Comparison of ENCODE assay signal across 8 cellular contexts in the genomic region with DNA sequence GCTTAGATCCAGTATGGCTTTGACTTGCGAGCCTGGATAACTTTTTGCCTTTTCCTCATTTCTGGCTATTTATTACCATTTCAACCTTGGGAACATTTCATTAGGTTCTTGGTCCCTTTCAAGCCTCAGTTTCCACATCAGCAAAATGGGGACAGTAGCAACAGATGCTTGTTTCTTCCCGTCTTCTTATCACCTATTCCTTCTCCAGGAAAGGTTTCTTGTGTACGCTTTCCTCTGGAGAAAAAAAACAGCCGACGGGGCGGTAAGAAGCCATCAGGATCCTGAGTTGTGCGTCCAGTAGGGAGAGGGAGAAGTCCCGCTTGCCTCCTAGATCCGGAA. TPM values are rescaled to one million over a fixed set of nuclear protein-coding genes. Genes with fewer than 3 reads are reported as not detected.
A peak's percentile ranks its signal among the peaks of the same experiment; 100 is the strongest.
DNase-seq lines count a peak whose midpoint lies in the region; ATAC-seq and TF ChIP-seq lines count a peak whose summit lies in the region.

No MANE protein-coding gene starts in this region.

- TF ChIP-seq CTCF in HFF-Myc (IDR thresholded peaks at IDR 0.05; ENCODE audit: low read depth, low read length, missing control alignments) (no peak), spleen (IDR thresholded peaks at IDR 0.05 in 8 of 11, conservative IDR thresholded peaks at IDR 0.05 in 3 of 11) (no peak)

- H3K4me3 Mint-ChIP-seq in activated CD8-positive, alpha-beta T cell treated with anti-CD3 and anti-CD28 coated beads, Interleukin-2, amount 10 ng/mL, durations not matched to agents 7 days and 5 days = peak overlapping the region; percentile 71

- intact Hi-C loops in spleen (cut with DNase I; ENCODE audit: low total_unique reads) = loop anchor here (10.0 kb wide), 1 partner anchor 319 kb away; the partner anchor contains the start of gene ABCA1

- ATAC-seq in activated CD8-positive, alpha-beta T cell treated with anti-CD3 and anti-CD28 coated beads, Interleukin-2, amount 10 ng/mL, durations not matched to agents 7 days and 5 days = no peak
- ATAC-seq in HG03571 (IDR thresholded peaks at IDR 0.05; ENCODE audit: unreplicated experiment) (no peak), HG03025 (IDR thresholded peaks at IDR 0.05; ENCODE audit: low FRiP score, unreplicated experiment) (no peak), GM21447 (IDR thresholded peaks at IDR 0.05; ENCODE audit: unreplicated experiment) (no peak)

- H3K9me3 ChIP-seq in iPS DF 6.9 (ENCODE audit: control insufficient read depth, insufficient read depth, low read length) = no peaks in the 10 kb centered on the region
- H3K9me3 ChIP-seq in spleen = no peaks in the 10 kb centered on the region

- H3K4me3 ChIP-seq in HFF-Myc (replicated peaks; ENCODE audit: low read depth, low read length) (peak overlapping the region; percentile 61), iPS DF 6.9 (ENCODE audit: low read length) (peak overlapping the region; percentile 66; the same call in 1 of the 2 replicates), spleen (peak overlapping the region; percentile 59 to 94 (median 90))

- H3K4me1 ChIP-seq in iPS DF 6.9 (ENCODE audit: control insufficient read depth, insufficient read depth, low read length) = peaks cover 3% of the 10 kb centered on the region; the same call in 1 of the 2 replicates
- H3K4me1 ChIP-seq in spleen = peaks cover 10 to 55% (median 32%) of the 10 kb centered on the region in 6 donors

- peak overlapping the region; percentile 75 for H3K27ac Mint-ChIP-seq in activated CD8-positive, alpha-beta T cell treated with anti-CD3 and anti-CD28 coated beads, Interleukin-2, amount 10 ng/mL, durations not matched to agents 7 days and 5 days

- no peak for TF ChIP-seq POLR2A in spleen (IDR thresholded peaks at IDR 0.05)

- CTCF ChIA-PET in activated CD8-positive, alpha-beta T cell treated with anti-CD3 and anti-CD28 coated beads, Interleukin-2, amount 10 ng/mL, durations not matched to agents 7 days and 5 days (lab: Charles Lee) = interaction anchor here (0.9 to 2.7 kb wide), 10 partner anchors 11 to 381 kb away, joined by 3 to 12 read pairs (median 4); no protein-coding TSS in a partner anchor

- no peak overlapping the region for H3K27ac ChIP-seq in iPS DF 6.9 (ENCODE audit: low read length)
- peak overlapping the region; percentile 75 to 87 (median 83) for H3K27ac ChIP-seq in spleen

- no peaks in the 10 kb centered on the region for H3K9me3 Mint-ChIP-seq in activated CD8-positive, alpha-beta T cell treated with anti-CD3 and anti-CD28 coated beads, Interleukin-2, amount 10 ng/mL, durations not matched to agents 7 days and 5 days (ENCODE audit: insufficient read depth)

- H3K4me1 Mint-ChIP-seq in activated CD8-positive, alpha-beta T cell treated with anti-CD3 and anti-CD28 coated beads, Interleukin-2, amount 10 ng/mL, durations not matched to agents 7 days and 5 days (ENCODE audit: low read depth) = peaks cover 25% of the 10 kb centered on the region

- H3K27me3 ChIP-seq in iPS DF 6.9 (ENCODE audit: control insufficient read depth, insufficient read depth, low read length) = no peaks in the 10 kb centered on the region
- peaks cover 0 to 5% (median 0%) of the 10 kb centered on the region in 7 donors for H3K27me3 ChIP-seq in spleen (replicated peaks in 1 of 7)

- peaks cover 64% of the 10 kb centered on the region for H3K27me3 Mint-ChIP-seq in activated CD8-positive, alpha-beta T cell treated with anti-CD3 and anti-CD28 coated beads, Interleukin-2, amount 10 ng/mL, durations not matched to agents 7 days and 5 days (ENCODE audit: low read depth)

- DNase-seq in HFF-Myc (ENCODE audit: extremely low read depth, low read depth) (no peak), iPS DF 6.9 (ENCODE audit: low read depth, low spot score) (no peak), spleen (no peak), superior temporal gyrus (ENCODE audit: extremely low spot score) (no peak)
- DNase-seq in activated CD8-positive, alpha-beta T cell treated with anti-CD3 and anti-CD28 coated beads, Interleukin-2, amount 10 ng/mL, durations not matched to agents 7 days and 5 days = no peak

- H3K36me3 ChIP-seq in iPS DF 6.9 (ENCODE audit: control insufficient read depth, insufficient read depth, low read length) (no peaks in the 10 kb centered on the region), spleen (no peaks in the 10 kb centered on the region)

- POLR2A ChIA-PET in activated CD8-positive, alpha-beta T cell treated with anti-CD3 and anti-CD28 coated beads, Interleukin-2, amount 10 ng/mL, durations not matched to agents 7 days and 5 days (lab: Charles Lee) = interaction anchor here (0.8 to 2.4 kb wide), 4 partner anchors 12 to 161 kb away, joined by 3 to 15 read pairs (median 6); no protein-coding TSS in a partner anchor

- H3K36me3 Mint-ChIP-seq in activated CD8-positive, alpha-beta T cell treated with anti-CD3 and anti-CD28 coated beads, Interleukin-2, amount 10 ng/mL, durations not matched to agents 7 days and 5 days (ENCODE audit: low read depth) = no peaks in the 10 kb centered on the region

- no CpG with 5 or more reads among the region's 9 CpGs for WGBS in iPS DF 6.9 (ENCODE audit: insufficient coverage, insufficient read length)
- 13 to 18% (median 16%) methylated on average over 9 of the region's 9 CpGs for WGBS in spleen, 5 donors

RNA-seq across cellular contexts. Expression of gene SLC44A1, which starts 0.5 kb away (rescaled TPM):
- total RNA-seq in activated CD8-positive, alpha-beta T cell treated with anti-CD3 and anti-CD28 coated beads, Interleukin-2, amount 10 ng/mL, durations not matched to agents 7 days and 5 days = 10 to 100 TPM; 14.1 to 14.3 TPM
- total RNA-seq in spleen = 10 to 100 TPM; 17.9 to 27.5 (median 24.0) TPM
- 1 to 10 TPM; 3.1 to 4.4 (median 4.3) TPM for polyA plus RNA-seq in spleen
